Comparison of ENCODE assay signal across 19 cellular contexts in the genomic region with DNA sequence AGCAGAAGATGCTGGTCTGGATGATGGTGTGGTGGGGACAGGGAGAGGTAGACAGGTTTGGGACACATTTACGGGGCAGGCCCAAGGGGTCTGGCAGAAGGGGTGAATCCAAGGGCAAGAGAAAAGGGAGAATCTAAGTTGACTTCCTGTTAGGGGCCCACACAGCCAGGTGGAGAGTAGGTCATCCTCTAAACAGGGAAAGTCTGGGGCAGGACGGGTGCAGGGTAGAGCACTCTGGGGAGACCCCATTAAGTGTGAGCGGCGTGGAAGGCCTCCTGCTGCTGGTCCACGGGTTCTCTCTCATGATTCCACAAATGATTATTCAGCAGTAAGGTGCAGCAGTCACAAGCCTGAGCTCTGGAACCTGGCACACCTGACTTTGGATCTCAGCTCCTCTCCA. TPM values are rescaled to one million over a fixed set of nuclear protein-coding genes. Genes with fewer than 3 reads are reported as not detected.
DNase-seq lines count a peak whose midpoint lies in the region; ATAC-seq, FAIRE-seq and TF ChIP-seq lines count a peak whose summit lies in the region.
"Had no signal": no experiment of that assay in that cellular context is flagged by ENCODE, and none has a peak within 500 bp of the region (broad histone marks: within the 10 kb centered on the region; RNA-seq: fewer than 3 reads in every experiment).

No MANE protein-coding gene starts in this region.

- DNase-seq in activated T-cell treated with anti-CD3 and anti-CD28 coated beads, Interleukin-2, amount 50 U/mL, for 24 hours, result no peak
- no peak for DNase-seq in activated T-cell treated with anti-CD3 and anti-CD28 coated beads for 4 hours
- no peak for DNase-seq in CD4-positive, alpha-beta T cell
- DNase-seq in astrocyte (ENCODE audit: low read depth), result no peak
- DNase-seq in neural crest cell (ENCODE audit: low read depth, low spot score), result no peak
- DNase-seq in NCI-H2171 (lab: John Stamatoyannopoulos, UW), result no peak
- DNase-seq in AML-193 (lab: John Stamatoyannopoulos, UW), result no peak
- DNase-seq in vagina (ENCODE audit: extremely low spot score in 2 of 2), result no peak
- DNase-seq: Calu3, HFFc6, KBM-7, NCI-H1048, NCI-H146, NCI-H2081 treated with DMSO at 0.1 percent for 48 hours, NCI-H510A treated with DMSO at 0.1 percent for 48 hours, PC-3 had no signal

- no peak for ATAC-seq in CD4-positive, alpha-beta T cell (ENCODE audit: poor library complexity)
- ATAC-seq: PC-3 had no signal

- no peak overlapping the region for H3K4me3 ChIP-seq in astrocyte (ENCODE audit: insufficient read depth, low read depth, low read length)
- H3K4me3 ChIP-seq in vagina, result no peak overlapping the region

- H3K4me2 ChIP-seq in astrocyte (ENCODE audit: low read length), result no peak overlapping the region

- H3K79me2 ChIP-seq in astrocyte (ENCODE audit: insufficient read depth, low read length), result peaks cover 63% of the 10 kb centered on the region

- peaks cover 43% of the 10 kb centered on the region for H3K4me1 Mint-ChIP-seq in activated T-cell treated with anti-CD3 and anti-CD28 coated beads, Interleukin-2, amount 50 U/mL, for 24 hours (ENCODE audit: low read depth)
- peaks cover 36% of the 10 kb centered on the region for H3K4me1 Mint-ChIP-seq in CD4-positive, alpha-beta T cell (ENCODE audit: low read depth)
- H3K4me1 Mint-ChIP-seq in astrocyte (ENCODE audit: low read depth, unreplicated experiment) (peaks cover 4% of the 10 kb centered on the region), neural crest cell (peaks cover 24% of the 10 kb centered on the region)

- no peak for TF ChIP-seq CTCF in CD4-positive, alpha-beta T cell (IDR thresholded peaks at IDR 0.05)
- TF ChIP-seq CTCF in astrocyte (IDR thresholded peaks at IDR 0.05; ENCODE audit: insufficient read depth, low read depth, low read length) (no peak), neural crest cell (conservative IDR thresholded peaks at IDR 0.05) (no peak), vagina (IDR thresholded peaks at IDR 0.05) (no peak)

- H3K9me3 ChIP-seq in CD4-positive, alpha-beta T cell (ENCODE audit: control insufficient read depth, low read length), result no peaks in the 10 kb centered on the region
- H3K9me3 ChIP-seq in astrocyte (ENCODE audit: insufficient read depth, low read depth, low read length) (no peaks in the 10 kb centered on the region), vagina (no peaks in the 10 kb centered on the region)

- peak overlapping the region; percentile 15 for H3K27ac Mint-ChIP-seq in activated T-cell treated with anti-CD3 and anti-CD28 coated beads, Interleukin-2, amount 50 U/mL, for 24 hours
- peak overlapping the region; percentile 25 for H3K27ac Mint-ChIP-seq in CD4-positive, alpha-beta T cell
- H3K27ac Mint-ChIP-seq in astrocyte (ENCODE audit: unreplicated experiment), result no peak overlapping the region
- no peak overlapping the region for H3K27ac Mint-ChIP-seq in neural crest cell (ENCODE audit: unreplicated experiment)

- no peak for TF ChIP-seq POLR2A in vagina (IDR thresholded peaks at IDR 0.05)

- intact Hi-C loops in CD4-positive, alpha-beta T cell (cut with DNase I, micrococcal nuclease), result loop anchor here in 1 of 2 experiments (5.0 kb wide), 1 partner anchor 182 kb away; a partner anchor contains a TSS
- intact Hi-C loops in vagina (cut with DNase I), result no loop called here

- H3K27me3 ChIP-seq in CD4-positive, alpha-beta T cell (ENCODE audit: control insufficient read depth, insufficient read depth, low read length), result no peaks in the 10 kb centered on the region
- H3K27me3 ChIP-seq in astrocyte (ENCODE audit: insufficient read depth, low read length) (no peaks in the 10 kb centered on the region), vagina (no peaks in the 10 kb centered on the region)

- H2AFZ ChIP-seq in astrocyte (ENCODE audit: low read depth, low read length), result no peak overlapping the region

- no peaks in the 10 kb centered on the region for H3K9me3 Mint-ChIP-seq in activated T-cell treated with anti-CD3 and anti-CD28 coated beads, Interleukin-2, amount 50 U/mL, for 24 hours
- no peaks in the 10 kb centered on the region for H3K9me3 Mint-ChIP-seq in CD4-positive, alpha-beta T cell
- no peaks in the 10 kb centered on the region for H3K9me3 Mint-ChIP-seq in astrocyte (ENCODE audit: unreplicated experiment)
- H3K9me3 Mint-ChIP-seq in neural crest cell, result no peaks in the 10 kb centered on the region
- H3K9me3 Mint-ChIP-seq: HFFc6 had no signal

- POLR2A ChIA-PET in CD4-positive, alpha-beta T cell (lab: Charles Lee), result no interaction called here

- H3K36me3 Mint-ChIP-seq in activated T-cell treated with anti-CD3 and anti-CD28 coated beads, Interleukin-2, amount 50 U/mL, for 24 hours (ENCODE audit: low read depth), result peaks cover 50% of the 10 kb centered on the region
- H3K36me3 Mint-ChIP-seq in CD4-positive, alpha-beta T cell (ENCODE audit: low read depth), result peaks cover 12% of the 10 kb centered on the region
- H3K36me3 Mint-ChIP-seq in astrocyte (ENCODE audit: low read depth, unreplicated experiment), result peaks cover 32% of the 10 kb centered on the region
- peaks cover 5% of the 10 kb centered on the region for H3K36me3 Mint-ChIP-seq in neural crest cell (ENCODE audit: low read depth)

- no peak for FAIRE-seq in astrocyte (lab: Jason Lieb, UNC)
- FAIRE-seq: A204.1, H54 had no signal

- H3K9ac ChIP-seq in astrocyte (ENCODE audit: low read length), result no peak overlapping the region

- H3K27me3 Mint-ChIP-seq in activated T-cell treated with anti-CD3 and anti-CD28 coated beads, Interleukin-2, amount 50 U/mL, for 24 hours, result peaks cover 3% of the 10 kb centered on the region
- peaks cover 2% of the 10 kb centered on the region for H3K27me3 Mint-ChIP-seq in CD4-positive, alpha-beta T cell
- peaks cover 3% of the 10 kb centered on the region for H3K27me3 Mint-ChIP-seq in astrocyte (ENCODE audit: low read depth, unreplicated experiment)
- peaks cover 8% of the 10 kb centered on the region for H3K27me3 Mint-ChIP-seq in neural crest cell (ENCODE audit: low read depth)

- H3K4me1 ChIP-seq in astrocyte (ENCODE audit: insufficient read depth, low read length), result peaks cover 15% of the 10 kb centered on the region
- H3K4me1 ChIP-seq in vagina, result peaks cover 32% of the 10 kb centered on the region

- CTCF ChIA-PET in CD4-positive, alpha-beta T cell (lab: Charles Lee), result no interaction called here

- H3K4me3 Mint-ChIP-seq in activated T-cell treated with anti-CD3 and anti-CD28 coated beads, Interleukin-2, amount 50 U/mL, for 24 hours, result no peak overlapping the region
- peak overlapping the region; percentile 70 for H3K4me3 Mint-ChIP-seq in CD4-positive, alpha-beta T cell
- H3K4me3 Mint-ChIP-seq in astrocyte (ENCODE audit: unreplicated experiment) (peak overlapping the region; percentile 61), neural crest cell (peak overlapping the region; percentile 67)

- peaks cover 71% of the 10 kb centered on the region for H4K20me1 ChIP-seq in astrocyte (ENCODE audit: insufficient read depth, low read length)

- H3K27ac ChIP-seq in CD4-positive, alpha-beta T cell (ENCODE audit: low read depth, low read length), result no peak overlapping the region
- H3K27ac ChIP-seq in astrocyte (ENCODE audit: low read depth, low read length) (no peak overlapping the region), vagina (no peak overlapping the region)
- H3K27ac ChIP-seq: C4-2B had no signal

- H3K36me3 ChIP-seq in astrocyte (ENCODE audit: insufficient read depth, low read length) (peaks cover 23% of the 10 kb centered on the region), vagina (peaks cover 0 to 21% of the 10 kb centered on the region in 2 donors)

RNA-seq across cellular contexts. Expression of a gene that starts 2.7 kb away (rescaled TPM):
- 1 to 10 TPM; 1.2 to 1.4 TPM for total RNA-seq in CD4-positive, alpha-beta T cell
- 15.9 and 17.7 TPM in 2 replicates for total RNA-seq in astrocyte
- 10.7 and 12.6 TPM in 2 replicates for total RNA-seq in neural crest cell
- 23.8 TPM for total RNA-seq in vagina

RNA-seq across cellular contexts. Expression of a gene that starts 25.3 kb away (rescaled TPM):
- total RNA-seq in CD4-positive, alpha-beta T cell, result not detected
- total RNA-seq in astrocyte, result not detected in 2 replicates
- 3.7 and 4.1 TPM in 2 replicates for total RNA-seq in neural crest cell
- not detected for total RNA-seq in vagina
- total RNA-seq: Calu3, HFFc6, PC-3 had no signal

RNA-seq across cellular contexts. Expression of a gene that starts 40.2 kb away (rescaled TPM):
- not detected for total RNA-seq in CD4-positive, alpha-beta T cell
- total RNA-seq in astrocyte (not detected in 2 replicates), neural crest cell (0.32 and 0.61 TPM in 2 replicates), vagina (not detected)
- total RNA-seq: Calu3, HFFc6 had no signal

Comparison
In these comparisons a context has a peak if more than half of its experiments do, and no peak if none do; other contexts are left out.
1. H3K27ac Mint-ChIP-seq: peak in activated T-cell treated with anti-CD3 and anti-CD28 coated beads, Interleukin-2, amount 50 U/mL, for 24 hours (single experiment) and CD4-positive, alpha-beta T cell (single experiment); none in astrocyte (single experiment) and neural crest cell (single experiment).